In the genomic region with DNA sequence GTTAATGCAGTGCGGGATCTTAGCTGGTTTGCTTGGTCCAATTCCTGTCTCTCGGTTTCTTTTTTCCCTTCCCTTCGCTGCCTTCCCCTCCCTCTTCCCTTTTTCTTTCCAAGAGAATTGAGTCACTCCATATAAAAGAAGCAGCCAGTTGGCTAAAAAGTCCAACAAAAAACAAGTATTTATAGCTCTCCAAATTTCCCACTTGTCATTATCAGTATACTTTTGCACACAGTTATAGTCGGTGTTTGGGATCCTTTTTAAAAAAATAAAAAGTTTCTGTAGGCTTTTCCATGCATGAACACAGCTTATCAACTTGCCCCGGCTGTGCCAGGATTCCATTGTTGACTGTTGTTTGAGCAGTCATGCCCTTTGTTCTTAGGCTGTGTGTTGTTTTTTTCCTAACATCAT, we compare ENCODE assay signal across 11 cellular contexts. TPM values are rescaled to one million over a fixed set of nuclear protein-coding genes. Genes with fewer than 3 reads are reported as not detected.
DNase-seq lines count a peak whose midpoint lies in the region; ATAC-seq, FAIRE-seq and TF ChIP-seq lines count a peak whose summit lies in the region.
"Had no signal": no experiment of that assay in that cellular context is flagged by ENCODE, and none has a peak within 500 bp of the region (broad histone marks: within the 10 kb centered on the region; RNA-seq: fewer than 3 reads in every experiment).

No MANE protein-coding gene starts in this region.

- TF ChIP-seq CTCF in astrocyte of the spinal cord (IDR thresholded peaks at IDR 0.05; ENCODE audit: low read depth, low read length) (no peak), gastrocnemius medialis (IDR thresholded peaks at IDR 0.05 in 4 of 5, conservative IDR thresholded peaks at IDR 0.05 in 1 of 5) (no peak)

- FAIRE-seq in GM12892 (lab: Jason Lieb, UNC) = no peak

- ATAC-seq in gastrocnemius medialis (peak; percentile 17 to 34), GM18498 (IDR thresholded peaks at IDR 0.05; ENCODE audit: unreplicated experiment) (no peak)

- intact Hi-C loops in gastrocnemius medialis (cut with DNase I; ENCODE audit: low total_unique reads) = no loop called here

- H3K27me3 ChIP-seq in gastrocnemius medialis = no peaks in the 10 kb centered on the region

- DNase-seq in ELR (ENCODE audit: low read depth) (peak; percentile 45), astrocyte of the spinal cord (ENCODE audit: low read depth, low spot score) (peak; percentile 32), inferior parietal cortex (ENCODE audit: extremely low spot score) (peak; percentile 67), gastrocnemius medialis (no peak), GM12892 (ENCODE audit: insufficient read length) (no peak), germinal center (ENCODE audit: low spot score) (no peak), NCI-H1092 treated with DMSO at 0.1 percent for 48 hours (lab: John Stamatoyannopoulos, UW) (no peak)
- DNase-seq: activated naive CD4-positive, alpha-beta T cell treated with anti-CD3 and anti-CD28 coated beads, Interleukin-2, amount 10 ng/mL, durations not matched to agents 7 days and 5 days; DMS53; NCI-H2029 had no signal

- in situ Hi-C loops in astrocyte of the spinal cord (cut with HindIII; ENCODE audit: low sequenced_read_pairs) = no loop called here
- in situ Hi-C loops in gastrocnemius medialis (cut with MboI; ENCODE audit: low sequenced_read_pairs in 4 of 4) = loop anchor here in 1 of 4 donors (25.0 kb wide), 1 partner anchor 111 kb away; a partner anchor contains a TSS

- no peaks in the 10 kb centered on the region for H3K9me3 ChIP-seq in gastrocnemius medialis

- no peak for TF ChIP-seq POLR2A in gastrocnemius medialis (IDR thresholded peaks at IDR 0.05)
- no peak for TF ChIP-seq POLR2A in GM12892 (IDR thresholded peaks at IDR 0.05; ENCODE audit: low read depth, low read length)

- H3K27ac ChIP-seq in gastrocnemius medialis = peak overlapping the region; percentile 63 to 80 (median 72)

- no peaks in the 10 kb centered on the region for H3K36me3 ChIP-seq in gastrocnemius medialis

- H3K4me1 ChIP-seq in gastrocnemius medialis = peaks cover 21 to 38% of the 10 kb centered on the region in 2 donors

- H3K4me3 ChIP-seq in astrocyte of the spinal cord (ENCODE audit: low read depth, low read length) (no peak overlapping the region), gastrocnemius medialis (peak overlapping the region in 1 of 4 donors; percentile 11)

RNA-seq across cellular contexts. Expression of a gene that starts 24.9 kb away (rescaled TPM):
- total RNA-seq in gastrocnemius medialis = 10 to 100 TPM; 21.7 to 30.0 (median 28.4) TPM
- 25.8 TPM for polyA plus RNA-seq in GM12892 (2012; ENCODE audit: missing spikeins)

RNA-seq across cellular contexts. Expression of a gene that starts 26.6 kb away (rescaled TPM):
- 10 to 100 TPM in 1 of 4 donors, 1 to 10 TPM in 3; 2.7 to 11.0 (median 9.1) TPM for total RNA-seq in gastrocnemius medialis
- polyA plus RNA-seq in GM12892 (2012; ENCODE audit: missing spikeins) = 45.9 TPM

RNA-seq across cellular contexts. Expression of a gene that starts 37.5 kb away (rescaled TPM):
- 10 to 100 TPM; 23.8 to 34.2 (median 25.4) TPM for total RNA-seq in gastrocnemius medialis
- polyA plus RNA-seq in GM12892 (2012; ENCODE audit: missing spikeins) = 3.3 TPM

RNA-seq across cellular contexts. Expression of a gene that starts 55.1 kb away (rescaled TPM):
- under 1 TPM in 2 of 4 donors, not detected in 2; 0.15 to 0.59 TPM for total RNA-seq in gastrocnemius medialis
- polyA plus RNA-seq in GM12892 (2012; ENCODE audit: missing spikeins) = not detected

Comparison
In these comparisons a context has a peak if more than half of its experiments do, and no peak if none do; other contexts are left out.
1. DNase-seq: peak in ELR (single experiment), astrocyte of the spinal cord (single experiment) and inferior parietal cortex (single experiment); none in gastrocnemius medialis (0 of 2), GM12892 (single experiment), germinal center (single experiment) and NCI-H1092 treated with DMSO at 0.1 percent for 48 hours (single experiment).